ENCODE assay signal across 24 cellular contexts in the genomic region with DNA sequence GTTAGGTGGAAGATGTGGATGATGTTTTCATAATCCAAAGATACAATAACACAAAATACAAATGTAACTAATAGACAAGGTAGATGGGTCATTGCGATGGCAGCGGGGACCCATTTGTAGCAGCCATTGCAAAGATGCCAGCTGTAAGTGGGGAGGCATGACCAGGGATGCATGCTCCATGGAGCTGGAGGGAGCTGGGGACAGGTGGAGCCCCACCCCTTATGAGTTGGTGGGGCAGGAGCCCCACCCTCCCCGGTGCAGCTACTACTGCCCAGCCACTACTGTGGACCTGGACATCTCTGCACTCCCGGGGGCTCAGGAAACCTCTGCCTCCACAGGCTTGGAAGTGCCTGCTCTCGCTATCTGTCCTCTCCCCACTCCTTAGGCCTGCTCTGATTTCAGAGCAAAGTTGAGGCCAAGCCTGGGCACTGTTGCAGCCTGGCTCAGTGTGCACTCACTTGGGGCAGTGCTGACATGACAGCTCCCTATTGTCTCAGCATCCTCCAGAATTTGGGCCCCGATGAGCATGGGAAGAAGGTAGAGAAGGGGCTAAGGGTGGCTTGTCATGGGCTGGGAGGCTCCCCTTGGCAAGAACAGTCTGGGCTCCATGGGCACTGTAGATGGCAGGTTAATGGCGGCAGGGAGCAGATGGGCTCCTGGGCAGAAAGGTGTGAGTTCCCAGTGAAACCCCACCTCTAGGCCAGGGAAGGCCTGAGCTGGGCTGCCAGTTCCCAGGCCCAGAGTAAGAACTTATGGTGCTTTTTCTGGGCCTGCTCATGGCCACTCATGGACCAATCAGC.
"Had no signal": no experiment of that assay in that cellular context is flagged by ENCODE, and none has a peak within 500 bp of the region (broad histone marks: within the 10 kb centered on the region; RNA-seq: fewer than 3 reads in every experiment).

No MANE protein-coding gene starts in this region.

- H3K9me3 ChIP-seq: mucosa of descending colon, psoas muscle, right lobe of liver, tibial artery, upper lobe of left lung, vagina had no signal

- DNase-seq: effector CD4-positive, alpha-beta T cell; endodermal cell; foreskin keratinocyte; head of caudate nucleus; kidney; left colon; left ventricle myocardium superior; mucosa of descending colon; occipital lobe; psoas muscle; retina; right lobe of liver; spleen; stimulated activated CD4-positive, alpha-beta T cell treated with anti-CD3 and anti-CD28 coated beads, Interleukin-15, amount 100 ng/mL, for 24 hours; stimulated activated CD4-positive, alpha-beta T cell treated with anti-CD3 and anti-CD28 coated beads, Interleukin-2, amount 100 ng/mL, for 24 hours; stimulated activated CD4-positive, alpha-beta T cell treated with anti-CD3 and anti-CD28 coated beads, Interleukin-4, amount 100 ng/mL, for 4 hours; stimulated activated naive CD4-positive, alpha-beta T cell treated with Interleukin-2 at 50 U/mL for 16 hours; upper lobe of left lung had no signal

- H3K27ac ChIP-seq: foreskin keratinocyte, hepatocyte, parathyroid adenoma, psoas muscle, right lobe of liver, spleen, tibial artery, upper lobe of left lung, vagina had no signal

- H3K27me3 ChIP-seq: foreskin keratinocyte, hepatocyte, right lobe of liver, spleen, tibial artery, upper lobe of left lung, vagina had no signal

- H3K36me3 Mint-ChIP-seq: naive thymus-derived CD8-positive, alpha-beta T cell had no signal

- H3K27ac Mint-ChIP-seq: endodermal cell; naive thymus-derived CD8-positive, alpha-beta T cell had no signal

- ATAC-seq: foreskin keratinocyte, left colon, left ventricle myocardium superior, mucosa of descending colon, psoas muscle had no signal

- H3K4me1 ChIP-seq: foreskin keratinocyte, parathyroid adenoma, psoas muscle, right lobe of liver, spleen, tibial artery, upper lobe of left lung, vagina had no signal

- H3K27me3 Mint-ChIP-seq: naive thymus-derived CD8-positive, alpha-beta T cell had no signal

- H3K9me3 Mint-ChIP-seq: neural crest cell had no signal

- H3K4me1 Mint-ChIP-seq: endodermal cell; naive thymus-derived CD8-positive, alpha-beta T cell; neural crest cell had no signal

- H3K36me3 ChIP-seq: right lobe of liver, spleen, tibial artery, upper lobe of left lung, vagina had no signal

- H3K4me3 ChIP-seq: hepatocyte, mucosa of descending colon, psoas muscle, right lobe of liver, spleen, tibial artery, upper lobe of left lung, vagina had no signal

- H3K4me3 Mint-ChIP-seq: endodermal cell; naive thymus-derived CD8-positive, alpha-beta T cell; neural crest cell had no signal
